Comparison of ENCODE assay signal across 8 cellular contexts in genomic region chr9:111597852-111598729, GRCh38. TPM values are rescaled to one million over a fixed set of nuclear protein-coding genes. Genes with fewer than 3 reads are reported as not detected.
DNase-seq lines count a peak whose midpoint lies in the region; ATAC-seq and TF ChIP-seq lines count a peak whose summit lies in the region.

No MANE protein-coding gene starts in this region.

- H4K20me1 ChIP-seq in H9 (ENCODE audit: control insufficient read depth, insufficient read depth, insufficient read length), result no peaks in the 10 kb centered on the region

- H3K4me3 Mint-ChIP-seq in H9 (peak overlapping the region; percentile 82 to 90), activated B cell treated with CpG ODN at 0.5 μM for 24 hours (peak overlapping the region; percentile 83)

- H3K79me1 ChIP-seq in H9 (ENCODE audit: insufficient read depth, low read depth, low read length, poor library complexity, severe bottlenecking), result no peaks in the 10 kb centered on the region

- no peak overlapping the region for H3K27ac ChIP-seq in H9 (ENCODE audit: insufficient read length, low read depth, low read length)

- no peak overlapping the region for H4K8ac ChIP-seq in H9 (replicated peaks; ENCODE audit: insufficient read length, low read depth, low read length)

- no CpG with 5 or more reads among the region's 41 CpGs for WGBS in H9 (ENCODE audit: extremely low coverage, insufficient read length, low lambda C conversion rate)

- H3K36me3 Mint-ChIP-seq in H9 (ENCODE audit: insufficient read depth in 1 of 3, low read depth in 3 of 3) (peaks cover 6 to 38% (median 33%) of the 10 kb centered on the region in 3 experiments), activated B cell treated with CpG ODN at 0.5 μM for 24 hours (ENCODE audit: low read depth) (no peaks in the 10 kb centered on the region)

- peak; percentile 61 for ATAC-seq in activated B cell treated with CpG ODN at 0.5 μM for 24 hours (ENCODE audit: low read depth)
- ATAC-seq in GM18870 (IDR thresholded peaks at IDR 0.05; ENCODE audit: unreplicated experiment), result no peak

- no peak overlapping the region for H4K5ac ChIP-seq in H9 (ENCODE audit: insufficient read length, low read depth, low read length)

- H3K79me2 ChIP-seq in H9 (ENCODE audit: insufficient read depth, low read length), result no peaks in the 10 kb centered on the region

- no peak overlapping the region for H4K91ac ChIP-seq in H9 (ENCODE audit: insufficient read length, low read depth, low read length)

- CTCF ChIA-PET in activated B cell treated with CpG ODN at 0.5 μM for 24 hours (lab: Charles Lee), result interaction anchor here (0.7 to 1.9 kb wide), 9 partner anchors 24 to 1195 kb away, joined by 3 to 9 read pairs (median 4); no protein-coding TSS in a partner anchor

- no peak overlapping the region for H3K56ac ChIP-seq in H9 (ENCODE audit: insufficient read length, low read depth, low read length)

- H2BK120ac ChIP-seq in H9 (ENCODE audit: low read depth, low read length, poor library complexity, severe bottlenecking), result no peak overlapping the region

- POLR2A ChIA-PET in activated B cell treated with CpG ODN at 0.5 μM for 24 hours (lab: Charles Lee), result interaction anchor here (0.6 to 1.5 kb wide), 5 partner anchors 33 to 1295 kb away, joined by 3 to 10 read pairs (median 4); partner anchors contain the start of gene DNAJC25

- no peak overlapping the region for H2BK15ac ChIP-seq in H9 (ENCODE audit: low read depth, low read length)

- H2BK12ac ChIP-seq in H9 (ENCODE audit: insufficient read length, low read depth, low read length), result no peak overlapping the region

- no peak overlapping the region for H2BK5ac ChIP-seq in H9 (ENCODE audit: insufficient read length, low read length)

- H2AK5ac ChIP-seq in H9 (ENCODE audit: insufficient read length, low read length), result no peak overlapping the region

- no peak overlapping the region for H3K4ac ChIP-seq in H9 (ENCODE audit: low read depth, low read length)

- H2AFZ ChIP-seq in H9 (ENCODE audit: low read length), result peak overlapping the region; percentile 24

- peaks cover 5 to 6% of the 10 kb centered on the region in 2 experiments; a peak in 3 of 4 replicates for H3K4me1 Mint-ChIP-seq in H9
- peaks cover 22% of the 10 kb centered on the region for H3K4me1 Mint-ChIP-seq in activated B cell treated with CpG ODN at 0.5 μM for 24 hours

- no peak overlapping the region for H3K23ac ChIP-seq in H9 (ENCODE audit: insufficient read length, low read depth, low read length)

- H3K27me3 Mint-ChIP-seq in H9 (ENCODE audit: low read depth) (peaks cover 12% of the 10 kb centered on the region), activated B cell treated with CpG ODN at 0.5 μM for 24 hours (peaks cover 29% of the 10 kb centered on the region)

- H3K27me3 ChIP-seq in H9 (ENCODE audit: insufficient read depth, low read length), result no peaks in the 10 kb centered on the region

- DNase-seq in DMS53 (lab: John Stamatoyannopoulos, UW), result peak; percentile 86
- peak; percentile 82 for DNase-seq in H9
- peak; percentile 25 for DNase-seq in NCI-H1694 (lab: John Stamatoyannopoulos, UW)
- peak; percentile 27 for DNase-seq in activated B cell treated with CpG ODN at 0.5 μM for 24 hours
- peak; percentile 82 for DNase-seq in cerebellar cortex (ENCODE audit: low spot score)
- DNase-seq in kidney tubule cell (ENCODE audit: low spot score), result peak; percentile 82
- DNase-seq in stimulated activated CD4-positive, alpha-beta T cell treated with anti-CD3 and anti-CD28 coated beads, Interleukin-1b, Interleukin-23, amount 100 ng/mL, for 48 hours, result peak; percentile 35

- no peak overlapping the region for H2BK20ac ChIP-seq in H9 (ENCODE audit: low read depth, low read length, poor library complexity, severe bottlenecking)

- no peaks in the 10 kb centered on the region for H3K9me3 ChIP-seq in H9 (ENCODE audit: control insufficient read depth, low read depth, low read length)

- intact Hi-C loops in activated B cell treated with CpG ODN at 0.5 μM for 24 hours (cut with micrococcal nuclease), result loop anchor here (1.0 to 5.0 kb wide), 6 partner anchors 33 to 1194 kb away; partner anchors contain the start of gene DNAJC25

- H3K4me1 ChIP-seq in H9 (ENCODE audit: insufficient read depth, low read length), result no peaks in the 10 kb centered on the region

- H3K23me2 ChIP-seq in H9 (ENCODE audit: insufficient read length, low read depth, low read length, poor library complexity, severe bottlenecking), result peaks cover 18% of the 10 kb centered on the region

- H3K18ac ChIP-seq in H9 (ENCODE audit: insufficient read length, low read depth, low read length), result peak overlapping the region; percentile 38

- H3K9ac ChIP-seq in H9 (ENCODE audit: extremely low read depth, insufficient read length, low read length), result no peak overlapping the region

- H3K14ac ChIP-seq in H9 (ENCODE audit: insufficient read depth, low read length), result peak overlapping the region; percentile 64

- no peak overlapping the region for H3T11ph ChIP-seq in H9 (ENCODE audit: low read length)

- peak overlapping the region in 1 of 3 experiments; percentile 46; a peak in 1 of 7 replicates for H3K27ac Mint-ChIP-seq in H9
- no peak overlapping the region for H3K27ac Mint-ChIP-seq in activated B cell treated with CpG ODN at 0.5 μM for 24 hours

- TF ChIP-seq CTCF in H9 (conservative IDR thresholded peaks at IDR 0.05), result peak; percentile 90
- TF ChIP-seq CTCF in activated B cell treated with CpG ODN at 0.5 μM for 24 hours (IDR thresholded peaks at IDR 0.05), result no peak

- H3K9me3 Mint-ChIP-seq in H9 (no peaks in the 10 kb centered on the region), activated B cell treated with CpG ODN at 0.5 μM for 24 hours (no peaks in the 10 kb centered on the region)

- peak overlapping the region; percentile 100 for H3K4me2 ChIP-seq in H9 (ENCODE audit: insufficient read depth, insufficient read length, low read length)

RNA-seq across cellular contexts. Expression of gene PTGR1, which starts 1.4 kb away (rescaled TPM):
- 43.5 and 45.2 TPM in 2 replicates for total RNA-seq in H9 (2021)
- total RNA-seq in activated B cell treated with CpG ODN at 0.5 μM for 24 hours, result 0.24 and 0.35 TPM in 2 replicates

RNA-seq across cellular contexts. Expression of gene DNAJC25, which starts 33.0 kb away (rescaled TPM):
- total RNA-seq in H9 (2021) (7.6 and 8.4 TPM in 2 replicates), activated B cell treated with CpG ODN at 0.5 μM for 24 hours (3.5 and 4.3 TPM in 2 replicates)

Comparison
In these comparisons a context has a peak if more than half of its experiments do, and no peak if none do; other contexts are left out.
1. DNase-seq: peak in every context shown above with its lines; median percentile 86 in DMS53; 82 in H9; 82 in cerebellar cortex; 82 in kidney tubule cell; 35 in stimulated activated CD4-positive, alpha-beta T cell treated with anti-CD3 and anti-CD28 coated beads, Interleukin-1b, Interleukin-23, amount 100 ng/mL, for 48 hours; 27 in activated B cell treated with CpG ODN at 0.5 μM for 24 hours; 25 in NCI-H1694.
2. RNA of gene PTGR1, which starts 1.4 kb away (total RNA-seq): 43.5 to 45.2 TPM in H9; 0.24 to 0.35 TPM in activated B cell treated with CpG ODN at 0.5 μM for 24 hours; every median in the first group is over 10 times any median in the second.